Comparison of ENCODE assay signal across 1 cellular context in genomic region chr13:57624565-57625435, GRCh38.
TF ChIP-seq lines count a peak whose summit lies in the region.

No MANE protein-coding gene starts in this region.

TF ChIP-seq in IMR-90, 13 proteins besides CTCF, POLR2A, EP300 and RAD21 (continued from another document):
- TF ChIP-seq CEBPB (IDR thresholded peaks at IDR 0.05; ENCODE audit: low read depth, low read length) = peak; percentile 59; the same call in 1 of the 2 replicates
